Comparison of ENCODE assay signal across 8 cellular contexts in genomic region chr3:37163262-37164020, GRCh38. TPM values are rescaled to one million over a fixed set of nuclear protein-coding genes. Genes with fewer than 3 reads are reported as not detected.
A peak's percentile ranks its signal among the peaks of the same experiment; 100 is the strongest.
DNase-seq lines count a peak whose midpoint lies in the region; ATAC-seq, FAIRE-seq and TF ChIP-seq lines count a peak whose summit lies in the region.

No MANE protein-coding gene starts in this region.

- peaks cover 24% of the 10 kb centered on the region for H3K4me1 Mint-ChIP-seq in activated CD8-positive, alpha-beta T cell treated with anti-CD3 and anti-CD28 coated beads, Interleukin-2, amount 10 ng/mL, durations not matched to agents 7 days and 5 days (ENCODE audit: low read depth)
- H3K4me1 Mint-ChIP-seq in CD14-positive monocyte, result peaks cover 19% of the 10 kb centered on the region

- H3K9me3 Mint-ChIP-seq in activated CD8-positive, alpha-beta T cell treated with anti-CD3 and anti-CD28 coated beads, Interleukin-2, amount 10 ng/mL, durations not matched to agents 7 days and 5 days (ENCODE audit: insufficient read depth), result no peaks in the 10 kb centered on the region
- H3K9me3 Mint-ChIP-seq in CD14-positive monocyte, result peaks cover 0 to 2% (median 0%) of the 10 kb centered on the region in 7 donors

- intact Hi-C loops in mucosa of descending colon (cut with DNase I, micrococcal nuclease), result no loop called here
- intact Hi-C loops in CD14-positive monocyte (cut with micrococcal nuclease), result no loop called here

- H3K4me3 ChIP-seq in GM12865 (ENCODE audit: low read depth, low read length), result no peak overlapping the region
- H3K4me3 ChIP-seq in mucosa of descending colon, result no peak overlapping the region

- TF ChIP-seq CTCF in GM12865 (IDR thresholded peaks at IDR 0.05; ENCODE audit: insufficient read depth, low read depth, low read length, missing control alignments), result no peak
- no peak for TF ChIP-seq CTCF in mucosa of descending colon (IDR thresholded peaks at IDR 0.05)
- no peak for TF ChIP-seq CTCF in D721Med (IDR thresholded peaks at IDR 0.05; ENCODE audit: insufficient read depth, missing control alignments)
- TF ChIP-seq CTCF in CD14-positive monocyte (IDR thresholded peaks at IDR 0.05), result no peak

- CTCF ChIA-PET in activated CD8-positive, alpha-beta T cell treated with anti-CD3 and anti-CD28 coated beads, Interleukin-2, amount 10 ng/mL, durations not matched to agents 7 days and 5 days (lab: Charles Lee), result no interaction called here

- H3K36me3 Mint-ChIP-seq in activated CD8-positive, alpha-beta T cell treated with anti-CD3 and anti-CD28 coated beads, Interleukin-2, amount 10 ng/mL, durations not matched to agents 7 days and 5 days (ENCODE audit: low read depth), result peaks cover 34% of the 10 kb centered on the region
- H3K36me3 Mint-ChIP-seq in CD14-positive monocyte, result peaks cover 46 to 76% of the 10 kb centered on the region in 2 donors

- no peak for FAIRE-seq in D721Med (lab: Jason Lieb, UNC)

- DNase-seq in GM12865 (ENCODE audit: low read depth) (peak; percentile 64), mucosa of descending colon (no peak), D721Med (ENCODE audit: insufficient read length, low spot score) (no peak), DMS 273 treated with DMSO at 0.1 percent for 48 hours (lab: John Stamatoyannopoulos, UW) (no peak), kidney glomerular epithelial cell (lab: John Stamatoyannopoulos, UW) (no peak), CD14-positive monocyte (ENCODE audit: low spot score) (no peak)
- DNase-seq in activated CD8-positive, alpha-beta T cell treated with anti-CD3 and anti-CD28 coated beads, Interleukin-2, amount 10 ng/mL, durations not matched to agents 7 days and 5 days, result peak; percentile 25

- H3K36me3 ChIP-seq in mucosa of descending colon (ENCODE audit: low read depth), result no peaks in the 10 kb centered on the region

- peak; percentile 35 for ATAC-seq in HG02759 (IDR thresholded peaks at IDR 0.05; ENCODE audit: unreplicated experiment)
- peak; percentile 57 for ATAC-seq in activated CD8-positive, alpha-beta T cell treated with anti-CD3 and anti-CD28 coated beads, Interleukin-2, amount 10 ng/mL, durations not matched to agents 7 days and 5 days
- peak; percentile 16 for ATAC-seq in mucosa of descending colon

- H3K9me3 ChIP-seq in mucosa of descending colon, result no peaks in the 10 kb centered on the region

- POLR2A ChIA-PET in activated CD8-positive, alpha-beta T cell treated with anti-CD3 and anti-CD28 coated beads, Interleukin-2, amount 10 ng/mL, durations not matched to agents 7 days and 5 days (lab: Charles Lee), result interaction anchor here (0.6 kb wide), 1 partner anchor 21 kb away, joined by 3 read pairs; no protein-coding TSS in a partner anchor

- H3K27me3 Mint-ChIP-seq in activated CD8-positive, alpha-beta T cell treated with anti-CD3 and anti-CD28 coated beads, Interleukin-2, amount 10 ng/mL, durations not matched to agents 7 days and 5 days (ENCODE audit: low read depth), result no peaks in the 10 kb centered on the region
- peaks cover 0 to 2% (median 2%) of the 10 kb centered on the region in 3 donors for H3K27me3 Mint-ChIP-seq in CD14-positive monocyte (ENCODE audit: low read depth in 3 of 3)

- no peak overlapping the region for H3K4me3 Mint-ChIP-seq in activated CD8-positive, alpha-beta T cell treated with anti-CD3 and anti-CD28 coated beads, Interleukin-2, amount 10 ng/mL, durations not matched to agents 7 days and 5 days
- peak overlapping the region in 1 of 2 donors; percentile 44 for H3K4me3 Mint-ChIP-seq in CD14-positive monocyte

- H3K4me1 ChIP-seq in mucosa of descending colon (ENCODE audit: low read depth), result peaks cover 8% of the 10 kb centered on the region

- H3K27ac Mint-ChIP-seq in activated CD8-positive, alpha-beta T cell treated with anti-CD3 and anti-CD28 coated beads, Interleukin-2, amount 10 ng/mL, durations not matched to agents 7 days and 5 days, result peak overlapping the region; percentile 0
- H3K27ac Mint-ChIP-seq in CD14-positive monocyte, result peak overlapping the region in 3 of 7 donors; percentile 16 to 57 (median 48)

RNA-seq across cellular contexts. Expression of gene LRRFIP2, which starts 10.9 kb away (rescaled TPM):
- 10 to 100 TPM; 31.7 TPM for total RNA-seq in activated CD8-positive, alpha-beta T cell treated with anti-CD3 and anti-CD28 coated beads, Interleukin-2, amount 10 ng/mL, durations not matched to agents 7 days and 5 days
- total RNA-seq in mucosa of descending colon, result 100 to 1,000 TPM in 2 of 3 donors, 10 to 100 TPM in 1; 89.9 to 136 (median 128) TPM
- 10 to 100 TPM; 30.9 to 31.7 TPM for polyA plus RNA-seq in CD14-positive monocyte

Comparison
In these comparisons a context has a peak if more than half of its experiments do, and no peak if none do; other contexts are left out.
1. DNase-seq: peak in GM12865 (single experiment) and activated CD8-positive, alpha-beta T cell treated with anti-CD3 and anti-CD28 coated beads, Interleukin-2, amount 10 ng/mL, durations not matched to agents 7 days and 5 days (single experiment); none in mucosa of descending colon (0 of 3), D721Med (single experiment), DMS 273 treated with DMSO at 0.1 percent for 48 hours (single experiment), kidney glomerular epithelial cell (single experiment) and CD14-positive monocyte (single experiment).
2. Peak in every context shown above with its lines, with median percentiles within 50 percentile points of each other: ATAC-seq.